ENCODE assay signal across 8 cellular contexts in genomic region chr18:24015897-24016631, GRCh38. TPM values are rescaled to one million over a fixed set of nuclear protein-coding genes. Genes with fewer than 3 reads are reported as not detected.
DNase-seq lines count a peak whose midpoint lies in the region; ATAC-seq lines count a peak whose summit lies in the region.

No MANE protein-coding gene starts in this region.

- peak overlapping the region; percentile 83 for H3K4me3 ChIP-seq in thymus (ENCODE audit: low read length)

- H3K27ac ChIP-seq in thymus (ENCODE audit: low read depth): no peak overlapping the region

- peaks cover 72% of the 10 kb centered on the region for H3K4me1 Mint-ChIP-seq in activated CD8-positive, alpha-beta memory T cell treated with anti-CD3 and anti-CD28 coated beads, Interleukin-2, amount 10 ng/mL, durations not matched to agents 7 days and 5 days
- H3K4me1 Mint-ChIP-seq in activated T-helper 17 cell treated with anti-CD3 and anti-CD28 coated beads, Interleukin-2, amount 50 U/mL, for 72 hours: peaks cover 54% of the 10 kb centered on the region

- peaks cover 54% of the 10 kb centered on the region for H3K4me1 ChIP-seq in thymus (ENCODE audit: control insufficient read depth, insufficient read depth, low read length)

- no peaks in the 10 kb centered on the region for H3K36me3 ChIP-seq in thymus (ENCODE audit: control insufficient read depth, insufficient read depth)

- no peaks in the 10 kb centered on the region for H3K27me3 Mint-ChIP-seq in activated CD8-positive, alpha-beta memory T cell treated with anti-CD3 and anti-CD28 coated beads, Interleukin-2, amount 10 ng/mL, durations not matched to agents 7 days and 5 days
- no peaks in the 10 kb centered on the region for H3K27me3 Mint-ChIP-seq in activated T-helper 17 cell treated with anti-CD3 and anti-CD28 coated beads, Interleukin-2, amount 50 U/mL, for 72 hours

- WGBS in thymus: 26% methylated on average over 12 of the region's 12 CpGs

- no peaks in the 10 kb centered on the region for H3K9me3 Mint-ChIP-seq in activated CD8-positive, alpha-beta memory T cell treated with anti-CD3 and anti-CD28 coated beads, Interleukin-2, amount 10 ng/mL, durations not matched to agents 7 days and 5 days (ENCODE audit: low read depth)
- no peaks in the 10 kb centered on the region for H3K9me3 Mint-ChIP-seq in activated T-helper 17 cell treated with anti-CD3 and anti-CD28 coated beads, Interleukin-2, amount 50 U/mL, for 72 hours

- no peak for ATAC-seq in activated CD8-positive, alpha-beta memory T cell treated with anti-CD3 and anti-CD28 coated beads, Interleukin-2, amount 10 ng/mL, durations not matched to agents 7 days and 5 days
- no peak for ATAC-seq in activated T-helper 17 cell treated with anti-CD3 and anti-CD28 coated beads, Interleukin-2, amount 50 U/mL, for 72 hours (replicated peaks)
- ATAC-seq in HG03342 (IDR thresholded peaks at IDR 0.05; ENCODE audit: unreplicated experiment): no peak

- no peak for DNase-seq in activated CD8-positive, alpha-beta memory T cell treated with anti-CD3 and anti-CD28 coated beads, Interleukin-2, amount 10 ng/mL, durations not matched to agents 7 days and 5 days
- DNase-seq in activated CD8-positive, alpha-beta memory T cell treated with anti-CD3 and anti-CD28 coated beads, Interleukin-2, amount 50 U/mL, for 48 hours: no peak
- DNase-seq in left kidney (ENCODE audit: low read depth, low spot score) (peak; percentile 51), NCI-H1930 (lab: John Stamatoyannopoulos, UW) (no peak), middle frontal gyrus (ENCODE audit: extremely low spot score, low spot score) (no peak)

- H3K9me3 ChIP-seq in thymus (ENCODE audit: control insufficient read depth): no peaks in the 10 kb centered on the region

- CTCF ChIA-PET in activated CD8-positive, alpha-beta memory T cell treated with anti-CD3 and anti-CD28 coated beads, Interleukin-2, amount 10 ng/mL, durations not matched to agents 7 days and 5 days (lab: Charles Lee): interaction anchor here (1.3 to 3.5 kb wide), 3 partner anchors 21 to 60 kb away, joined by 3 to 8 read pairs (median 4); no protein-coding TSS in a partner anchor

- peak overlapping the region; percentile 82 for H3K27ac Mint-ChIP-seq in activated CD8-positive, alpha-beta memory T cell treated with anti-CD3 and anti-CD28 coated beads, Interleukin-2, amount 10 ng/mL, durations not matched to agents 7 days and 5 days
- H3K27ac Mint-ChIP-seq in activated T-helper 17 cell treated with anti-CD3 and anti-CD28 coated beads, Interleukin-2, amount 50 U/mL, for 72 hours: peak overlapping the region; percentile 88

- peaks cover 37% of the 10 kb centered on the region for H3K36me3 Mint-ChIP-seq in activated CD8-positive, alpha-beta memory T cell treated with anti-CD3 and anti-CD28 coated beads, Interleukin-2, amount 10 ng/mL, durations not matched to agents 7 days and 5 days
- peaks cover 57% of the 10 kb centered on the region for H3K36me3 Mint-ChIP-seq in activated T-helper 17 cell treated with anti-CD3 and anti-CD28 coated beads, Interleukin-2, amount 50 U/mL, for 72 hours (ENCODE audit: low read depth)

- no peaks in the 10 kb centered on the region for H3K27me3 ChIP-seq in thymus (ENCODE audit: control insufficient read depth, insufficient read depth)

- H3K4me3 Mint-ChIP-seq in activated CD8-positive, alpha-beta memory T cell treated with anti-CD3 and anti-CD28 coated beads, Interleukin-2, amount 10 ng/mL, durations not matched to agents 7 days and 5 days: peak overlapping the region; percentile 93
- H3K4me3 Mint-ChIP-seq in activated T-helper 17 cell treated with anti-CD3 and anti-CD28 coated beads, Interleukin-2, amount 50 U/mL, for 72 hours: peak overlapping the region; percentile 86

RNA-seq across cellular contexts. Expression of gene TTC39C, which starts 1.5 kb away (rescaled TPM):
- total RNA-seq in activated CD8-positive, alpha-beta memory T cell treated with anti-CD3 and anti-CD28 coated beads, Interleukin-2, amount 10 ng/mL, durations not matched to agents 7 days and 5 days: 10 to 100 TPM; 59.0 to 69.7 TPM
- 10 to 100 TPM; 59.6 to 76.7 TPM for total RNA-seq in activated T-helper 17 cell treated with anti-CD3 and anti-CD28 coated beads, Interleukin-2, amount 50 U/mL, for 72 hours
- 33.7 TPM for polyA plus RNA-seq in thymus
